ENCODE assay signal across 8 cellular contexts in the genomic region with DNA sequence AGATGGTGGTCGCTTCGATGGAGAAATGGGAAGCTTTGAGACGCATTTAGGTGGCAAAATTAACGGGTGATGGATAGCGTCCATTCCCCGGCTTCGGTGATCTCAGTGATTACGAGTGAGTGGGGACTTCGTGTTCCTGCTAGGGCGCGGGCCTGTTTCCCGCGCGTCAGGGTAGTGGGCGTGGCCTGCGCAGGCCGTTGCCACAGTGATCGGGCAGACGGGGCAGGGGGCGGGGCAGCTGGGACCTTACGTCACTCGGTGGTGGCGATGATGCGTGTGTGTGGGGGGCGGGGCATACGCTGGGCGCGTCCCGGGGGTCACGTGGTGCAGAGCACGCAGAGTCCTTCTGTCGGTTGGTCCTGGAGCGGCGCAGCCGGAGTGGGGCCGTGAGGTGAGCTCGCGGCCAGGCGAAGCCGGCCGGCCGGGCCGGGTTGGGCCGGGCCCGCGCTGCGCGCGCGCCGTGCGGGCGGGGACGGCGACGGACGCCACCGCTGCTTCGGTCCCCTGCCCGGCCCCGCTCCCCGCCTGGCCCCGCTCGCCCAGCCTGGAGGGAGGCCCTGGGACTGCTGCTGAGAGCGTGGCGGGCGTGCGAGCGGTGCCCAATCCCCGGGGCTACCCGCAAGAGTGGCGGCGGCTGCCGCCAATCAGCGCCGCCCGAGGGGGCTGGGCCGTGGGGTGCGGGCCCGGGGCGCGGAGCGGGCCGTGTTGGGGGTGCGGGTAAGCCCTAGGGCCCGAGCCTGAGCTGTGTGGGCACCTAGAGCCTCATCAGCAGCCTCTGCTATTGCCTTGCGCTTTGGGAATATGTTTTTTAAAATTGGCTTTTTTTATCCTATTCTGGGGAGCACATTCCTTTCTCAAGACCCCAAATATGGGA. TPM values are rescaled to one million over a fixed set of nuclear protein-coding genes. Genes with fewer than 3 reads are reported as not detected.
DNase-seq lines count a peak whose midpoint lies in the region; ATAC-seq and TF ChIP-seq lines count a peak whose summit lies in the region.

PHF20 (plus strand) TSS at position 327 of the 874 bp plus-strand sequence. CDS start 29,508 bp downstream, outside the sequence.

- no peak for TF ChIP-seq CTCF in GM10266 (IDR thresholded peaks at IDR 0.05; ENCODE audit: control insufficient read depth, insufficient read depth, low read depth, missing control alignments)
- TF ChIP-seq CTCF in omental fat pad (IDR thresholded peaks at IDR 0.05) = no peak

- H3K9me3 Mint-ChIP-seq in activated naive CD4-positive, alpha-beta T cell treated with anti-CD3 and anti-CD28 coated beads, Interleukin-2, amount 50 U/mL, for 72 hours = peaks cover 8 to 9% of the 10 kb centered on the region in 2 donors

- H3K36me3 Mint-ChIP-seq in activated naive CD4-positive, alpha-beta T cell treated with anti-CD3 and anti-CD28 coated beads, Interleukin-2, amount 50 U/mL, for 72 hours = peaks cover 35 to 39% of the 10 kb centered on the region in 2 donors

- H3K27ac ChIP-seq in temporal lobe (ENCODE audit: low read depth, low read length) = peak within 1 kb of the TSS; percentile 96

- peak within 1 kb of the TSS; percentile 89 to 94 for H3K27ac Mint-ChIP-seq in activated naive CD4-positive, alpha-beta T cell treated with anti-CD3 and anti-CD28 coated beads, Interleukin-2, amount 50 U/mL, for 72 hours

- DNase-seq in GM10266 (ENCODE audit: extremely low spot score) (peak; percentile 96), NCI-H1105 (lab: John Stamatoyannopoulos, UW) (peak; percentile 97), SKM-1 (lab: John Stamatoyannopoulos, UW; ENCODE audit: unreplicated experiment) (peak; percentile 83), glomerular endothelial cell (ENCODE audit: extremely low read depth, low read depth, low spot score) (no peak), omental fat pad (ENCODE audit: low spot score) (peak; percentile 99)
- DNase-seq in activated naive CD4-positive, alpha-beta T cell treated with anti-CD3 and anti-CD28 coated beads, Interleukin-2, amount 50 U/mL, for 72 hours (ENCODE audit: low spot score in 2 of 2) = peak; percentile 97 to 99

- ATAC-seq in HG02623 (IDR thresholded peaks at IDR 0.05; ENCODE audit: unreplicated experiment) (peak; percentile 75), omental fat pad (ENCODE audit: low FRiP score) (peak; percentile 86)
- ATAC-seq in activated naive CD4-positive, alpha-beta T cell treated with anti-CD3 and anti-CD28 coated beads, Interleukin-2, amount 50 U/mL, for 72 hours = peak; percentile 89 to 93

RNA-seq across cellular contexts. Expression of gene PHF20, which starts in this region (rescaled TPM):
- 10 to 100 TPM; 58.5 to 71.4 TPM for total RNA-seq in activated naive CD4-positive, alpha-beta T cell treated with anti-CD3 and anti-CD28 coated beads, Interleukin-2, amount 50 U/mL, for 72 hours
- total RNA-seq in glomerular endothelial cell (46.6 and 47.0 TPM in 2 replicates), omental fat pad (10 to 100 TPM; 51.0 to 71.7 (median 54.8) TPM), temporal lobe (47.0 TPM)
